ENCODE assay signal across 24 cellular contexts in the genomic region with DNA sequence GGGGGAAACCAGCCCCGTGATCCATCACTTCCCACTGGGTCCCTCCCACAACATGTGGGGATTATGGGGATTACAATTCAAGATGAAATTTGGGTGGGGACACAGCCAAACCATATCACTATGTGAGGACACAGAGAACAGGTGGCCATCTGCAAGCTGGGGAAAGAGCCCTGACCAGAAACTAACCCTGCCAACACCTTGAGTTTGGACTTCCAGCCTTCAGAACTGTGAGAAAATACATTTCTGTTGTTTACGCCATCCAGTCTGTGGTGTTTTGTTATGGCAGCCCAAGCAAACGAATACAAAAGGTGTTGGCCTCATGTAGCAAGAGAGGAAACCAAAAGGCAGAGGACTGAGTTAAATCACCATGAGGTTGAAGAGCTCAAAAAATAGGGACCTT.
"Had no signal": no experiment of that assay in that cellular context is flagged by ENCODE, and none has a peak within 500 bp of the region (broad histone marks: within the 10 kb centered on the region; RNA-seq: fewer than 3 reads in every experiment).

No MANE protein-coding gene starts in this region.

- H3K4me3 ChIP-seq: stomach, suprapubic skin, testis, thoracic aorta, thyroid gland, tibial artery, tibial nerve, transverse colon, upper lobe of left lung, upper lobe of right lung, uterus, vagina had no signal

- H3K27ac ChIP-seq: stomach, suprapubic skin, testis, thoracic aorta, thyroid gland, tibial artery, tibial nerve, transverse colon, upper lobe of left lung, upper lobe of right lung, uterus, vagina had no signal

- H3K4me1 ChIP-seq: stomach, suprapubic skin, testis, thyroid gland, tibial artery, tibial nerve, transverse colon, upper lobe of left lung, upper lobe of right lung, uterus, vagina had no signal

- H3K27me3 ChIP-seq: stomach, suprapubic skin, testis, thyroid gland, tibial artery, tibial nerve, transverse colon, upper lobe of left lung, upper lobe of right lung, uterus, vagina had no signal

- H3K9me3 ChIP-seq: stomach, suprapubic skin, testis, thoracic aorta, thyroid gland, tibial artery, transverse colon, upper lobe of left lung, upper lobe of right lung, uterus, vagina had no signal

- DNase-seq: stimulated activated CD4-positive, alpha-beta T cell treated with anti-CD3 and anti-CD28 coated beads, Interleukin-2, amount 100 ng/mL, for 48 hours; stimulated activated CD4-positive, alpha-beta T cell treated with anti-CD3 and anti-CD28 coated beads, Interleukin-4, amount 100 ng/mL, for 1 hour; stimulated activated CD4-positive, alpha-beta T cell treated with anti-CD3 and anti-CD28 coated beads, Interleukin-4, amount 100 ng/mL, for 24 hours; stimulated activated CD4-positive, alpha-beta T cell treated with anti-CD3 and anti-CD28 coated beads, Interleukin-4, amount 100 ng/mL, for 4 hours; stimulated activated CD8-positive, alpha-beta memory T cell treated with anti-CD3 and anti-CD28 coated beads, Interleukin-4, amount 100 ng/mL, for 48 hours; stimulated activated naive B cell treated with anti-CD40 and anti-IgM and Interleukin-4, amounts not matched to agents 10 μg/mL and 1 μg/mL and 100 μg/mL, for 72 hours; stimulated activated naive CD4-positive, alpha-beta T cell; stimulated activated naive CD4-positive, alpha-beta T cell treated with Interleukin-2 at 50 U/mL for 16 hours; stimulated activated naive CD8-positive, alpha-beta T cell treated with anti-CD3 and anti-CD28 coated beads, Interleukin-15, amount 100 ng/mL, for 72 hours; stimulated activated naive CD8-positive, alpha-beta T cell treated with anti-CD3 and anti-CD28 coated beads, Interleukin-15, Interleukin-2, amounts not matched to agents 100 U/mL and 50 U/mL, for 24 hours; stomach; substantia nigra; testis; thyroid gland; tibial artery; transverse colon; trophoblast cell; upper lobe of left lung; upper lobe of right lung; uterus had no signal

- H3K36me3 ChIP-seq: stomach, suprapubic skin, thoracic aorta, thyroid gland, tibial artery, tibial nerve, transverse colon, upper lobe of left lung, upper lobe of right lung, uterus, vagina had no signal
